In genomic region chr3:143402602-143403001, GRCh38 we compare ENCODE assay signal across 22 cellular contexts.
"Had no signal": no experiment of that assay in that cellular context is flagged by ENCODE, and none has a peak within 500 bp of the region (broad histone marks: within the 10 kb centered on the region; RNA-seq: fewer than 3 reads in every experiment).

No MANE protein-coding gene starts in this region.

- H3K9me3 ChIP-seq: SJSA1 had no signal

- H3K27me3 Mint-ChIP-seq: IgD-negative memory B cell had no signal

- H3K4me3 ChIP-seq: SJSA1, SK-N-MC had no signal

- H3K27ac Mint-ChIP-seq: IgD-negative memory B cell had no signal

- H3K4me1 ChIP-seq: SJSA1 had no signal

- H3K27ac ChIP-seq: SJSA1, SK-N-MC had no signal

- H3K9me3 Mint-ChIP-seq: IgD-negative memory B cell had no signal

- DNase-seq: KBM-7, MV-4-11, NCI-H1048, NCI-H1105, NCI-H1417, NCI-H1436 treated with DMSO at 0.1 percent for 48 hours, NCI-H1694, NCI-H187 treated with DMSO at 0.1 percent for 48 hours, NCI-H2029 treated with DMSO at 0.1 percent for 48 hours, NCI-H2171 treated with DMSO at 0.1 percent for 48 hours, NCI-H345, NCI-H524 treated with DMSO at 0.1 percent for 48 hours, NCI-H69, NCI-H774, Right ventricle myocardium superior, RPMI8226, SIG-M5 had no signal

- H3K36me3 ChIP-seq: SJSA1 had no signal

- ATAC-seq: HepG2 had no signal

- H3K4me1 Mint-ChIP-seq: IgD-negative memory B cell had no signal

- FAIRE-seq: HepG2, RCC 7860 had no signal

- H3K4me3 Mint-ChIP-seq: IgD-negative memory B cell had no signal
